In the genomic region with DNA sequence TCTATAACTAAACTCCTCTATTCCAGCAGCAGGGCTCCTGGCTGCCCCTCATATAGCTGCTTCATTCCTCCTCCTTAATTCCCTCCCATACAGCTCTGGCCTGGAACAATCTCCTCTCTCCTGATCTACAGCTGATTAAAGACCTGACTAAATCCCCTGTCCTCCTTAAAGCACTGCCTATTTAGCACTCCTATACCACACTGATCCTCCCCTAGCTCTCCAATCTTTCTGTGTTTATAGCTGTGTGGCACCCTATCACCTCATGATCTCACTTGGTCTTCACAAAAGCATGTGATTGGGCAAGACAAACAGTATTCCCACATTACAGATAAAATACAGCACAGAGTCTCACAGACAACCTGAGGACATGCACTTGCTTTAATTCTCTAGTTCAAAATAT, we compare ENCODE assay signal across 1 cellular context.
TF ChIP-seq lines count a peak whose summit lies in the region.

No MANE protein-coding gene starts in this region.

TF ChIP-seq in GM12878, 131 proteins besides CTCF, POLR2A, EP300 and RAD21:
- TF ChIP-seq NR2F1 (conservative IDR thresholded peaks at IDR 0.05), result no peak
- TF ChIP-seq FOXK2 (IDR thresholded peaks at IDR 0.05), result no peak
- TF ChIP-seq ZNF384 (IDR thresholded peaks at IDR 0.05; ENCODE audit: borderline replicate concordance, low read depth, low read length), result no peak
- TF ChIP-seq, protein P1, sequence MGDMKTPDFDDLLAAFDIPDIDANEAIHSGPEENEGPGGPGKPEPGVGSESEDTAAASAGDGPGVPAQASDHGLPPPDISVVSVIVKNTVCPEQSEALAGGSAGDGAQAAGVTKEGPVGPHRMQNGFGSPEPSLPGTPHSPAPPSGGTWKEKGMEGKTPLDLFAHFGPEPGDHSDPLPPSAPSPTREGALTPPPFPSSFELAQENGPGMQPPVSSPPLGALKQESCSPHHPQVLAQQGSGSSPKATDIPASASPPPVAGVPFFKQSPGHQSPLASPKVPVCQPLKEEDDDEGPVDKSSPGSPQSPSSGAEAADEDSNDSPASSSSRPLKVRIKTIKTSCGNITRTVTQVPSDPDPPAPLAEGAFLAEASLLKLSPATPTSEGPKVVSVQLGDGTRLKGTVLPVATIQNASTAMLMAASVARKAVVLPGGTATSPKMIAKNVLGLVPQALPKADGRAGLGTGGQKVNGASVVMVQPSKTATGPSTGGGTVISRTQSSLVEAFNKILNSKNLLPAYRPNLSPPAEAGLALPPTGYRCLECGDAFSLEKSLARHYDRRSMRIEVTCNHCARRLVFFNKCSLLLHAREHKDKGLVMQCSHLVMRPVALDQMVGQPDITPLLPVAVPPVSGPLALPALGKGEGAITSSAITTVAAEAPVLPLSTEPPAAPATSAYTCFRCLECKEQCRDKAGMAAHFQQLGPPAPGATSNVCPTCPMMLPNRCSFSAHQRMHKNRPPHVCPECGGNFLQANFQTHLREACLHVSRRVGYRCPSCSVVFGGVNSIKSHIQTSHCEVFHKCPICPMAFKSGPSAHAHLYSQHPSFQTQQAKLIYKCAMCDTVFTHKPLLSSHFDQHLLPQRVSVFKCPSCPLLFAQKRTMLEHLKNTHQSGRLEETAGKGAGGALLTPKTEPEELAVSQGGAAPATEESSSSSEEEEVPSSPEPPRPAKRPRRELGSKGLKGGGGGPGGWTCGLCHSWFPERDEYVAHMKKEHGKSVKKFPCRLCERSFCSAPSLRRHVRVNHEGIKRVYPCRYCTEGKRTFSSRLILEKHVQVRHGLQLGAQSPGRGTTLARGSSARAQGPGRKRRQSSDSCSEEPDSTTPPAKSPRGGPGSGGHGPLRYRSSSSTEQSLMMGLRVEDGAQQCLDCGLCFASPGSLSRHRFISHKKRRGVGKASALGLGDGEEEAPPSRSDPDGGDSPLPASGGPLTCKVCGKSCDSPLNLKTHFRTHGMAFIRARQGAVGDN (IDR thresholded peaks at IDR 0.05), result no peak
- TF ChIP-seq, protein P2, sequence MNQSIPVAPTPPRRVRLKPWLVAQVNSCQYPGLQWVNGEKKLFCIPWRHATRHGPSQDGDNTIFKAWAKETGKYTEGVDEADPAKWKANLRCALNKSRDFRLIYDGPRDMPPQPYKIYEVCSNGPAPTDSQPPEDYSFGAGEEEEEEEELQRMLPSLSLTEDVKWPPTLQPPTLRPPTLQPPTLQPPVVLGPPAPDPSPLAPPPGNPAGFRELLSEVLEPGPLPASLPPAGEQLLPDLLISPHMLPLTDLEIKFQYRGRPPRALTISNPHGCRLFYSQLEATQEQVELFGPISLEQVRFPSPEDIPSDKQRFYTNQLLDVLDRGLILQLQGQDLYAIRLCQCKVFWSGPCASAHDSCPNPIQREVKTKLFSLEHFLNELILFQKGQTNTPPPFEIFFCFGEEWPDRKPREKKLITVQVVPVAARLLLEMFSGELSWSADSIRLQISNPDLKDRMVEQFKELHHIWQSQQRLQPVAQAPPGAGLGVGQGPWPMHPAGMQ (IDR thresholded peaks at IDR 0.05; ENCODE audit: borderline replicate concordance), result no peak
- TF ChIP-seq IKZF1 (conservative IDR thresholded peaks at IDR 0.05), result no peak
- TF ChIP-seq RCOR1 (conservative IDR thresholded peaks at IDR 0.05; ENCODE audit: low read depth, low read length), result no peak
- TF ChIP-seq RUNX3 (IDR thresholded peaks at IDR 0.05; ENCODE audit: low read length), result no peak
- no peak for TF ChIP-seq STAT1 (conservative IDR thresholded peaks at IDR 0.05)
- TF ChIP-seq, protein P3, sequence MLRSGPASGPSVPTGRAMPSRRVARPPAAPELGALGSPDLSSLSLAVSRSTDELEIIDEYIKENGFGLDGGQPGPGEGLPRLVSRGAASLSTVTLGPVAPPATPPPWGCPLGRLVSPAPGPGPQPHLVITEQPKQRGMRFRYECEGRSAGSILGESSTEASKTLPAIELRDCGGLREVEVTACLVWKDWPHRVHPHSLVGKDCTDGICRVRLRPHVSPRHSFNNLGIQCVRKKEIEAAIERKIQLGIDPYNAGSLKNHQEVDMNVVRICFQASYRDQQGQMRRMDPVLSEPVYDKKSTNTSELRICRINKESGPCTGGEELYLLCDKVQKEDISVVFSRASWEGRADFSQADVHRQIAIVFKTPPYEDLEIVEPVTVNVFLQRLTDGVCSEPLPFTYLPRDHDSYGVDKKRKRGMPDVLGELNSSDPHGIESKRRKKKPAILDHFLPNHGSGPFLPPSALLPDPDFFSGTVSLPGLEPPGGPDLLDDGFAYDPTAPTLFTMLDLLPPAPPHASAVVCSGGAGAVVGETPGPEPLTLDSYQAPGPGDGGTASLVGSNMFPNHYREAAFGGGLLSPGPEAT (IDR thresholded peaks at IDR 0.05; ENCODE audit: low read depth), result no peak
- no peak for TF ChIP-seq FOXM1 (IDR thresholded peaks at IDR 0.05; ENCODE audit: low read depth, low read length)
- TF ChIP-seq HDAC2 (IDR thresholded peaks at IDR 0.05), result no peak
- TF ChIP-seq YY1 (IDR thresholded peaks at IDR 0.05; ENCODE audit: low read depth, low read length), result no peak
- TF ChIP-seq SP1 (IDR thresholded peaks at IDR 0.05; ENCODE audit: low read depth, low read length), result no peak
- no peak for TF ChIP-seq ZNF207 (IDR thresholded peaks at IDR 0.05; ENCODE audit: borderline replicate concordance)
- no peak for TF ChIP-seq ASH2L (IDR thresholded peaks at IDR 0.05; ENCODE audit: borderline replicate concordance, low read depth)
- TF ChIP-seq MTA3 (IDR thresholded peaks at IDR 0.05; ENCODE audit: borderline replicate concordance, low read length), result no peak
- no peak for TF ChIP-seq BHLHE40 (IDR thresholded peaks at IDR 0.05; ENCODE audit: borderline replicate concordance in 1 of 2, low read depth in 2 of 2, low read length in 1 of 2)
- TF ChIP-seq SMARCA5 (IDR thresholded peaks at IDR 0.05), result no peak
